In genomic region chr5:116574682-116575634, GRCh38 we compare ENCODE assay signal across 1 cellular context.
TF ChIP-seq lines count a peak whose summit lies in the region.

TSS of gene SEMA6A (minus strand) at chr5:116574823. CDS start at chr5:116504944, 69,879 bp downstream.

TF ChIP-seq in HEK293, 187 proteins besides CTCF, POLR2A, EP300 and RAD21 (continued from another document and continues in another):
- TF ChIP-seq ZNF639 (tag by site-specific recombination; IDR thresholded peaks at IDR 0.05) (peak; percentile 94), ZNF571 (tag by site-specific recombination; IDR thresholded peaks at IDR 0.05) (no peak), PRDM4 (tag by site-specific recombination; IDR thresholded peaks at IDR 0.05) (peak; percentile 84), ZNF600 (tag by site-specific recombination; IDR thresholded peaks at IDR 0.05) (peak; percentile 95), ZNF292 (tag by site-specific recombination; IDR thresholded peaks at IDR 0.05; ENCODE audit: borderline replicate concordance, low read depth) (no peak), ZNF404 (tag by site-specific recombination; IDR thresholded peaks at IDR 0.05) (no peak), ZNF664 (tag by site-specific recombination; IDR thresholded peaks at IDR 0.05) (peak; percentile 68; the same call in 1 of the 2 replicates), ZNF510 (tag by site-specific recombination; IDR thresholded peaks at IDR 0.05; ENCODE audit: insufficient replicate concordance) (no peak), ZBTB21 (tag by site-specific recombination; IDR thresholded peaks at IDR 0.05) (no peak; the same call in 1 of the 2 replicates), ZNF214 (tag by site-specific recombination; IDR thresholded peaks at IDR 0.05; ENCODE audit: borderline replicate concordance) (no peak), ZNF529 (tag by site-specific recombination; IDR thresholded peaks at IDR 0.05; ENCODE audit: insufficient replicate concordance) (no peak), ZNF23 (tag by site-specific recombination; IDR thresholded peaks at IDR 0.05; ENCODE audit: borderline replicate concordance) (no peak), ZNF394 (tag by site-specific recombination; IDR thresholded peaks at IDR 0.05; ENCODE audit: borderline replicate concordance) (peak; percentile 87), ZNF791 (tag by site-specific recombination; IDR thresholded peaks at IDR 0.05) (no peak), ZNF621 (tag by site-specific recombination; IDR thresholded peaks at IDR 0.05) (no peak), ZNF521 (tag by site-specific recombination; IDR thresholded peaks at IDR 0.05) (no peak), ZNF843 (tag by site-specific recombination; IDR thresholded peaks at IDR 0.05) (peak; percentile 87; the same call in 1 of the 2 replicates), ZSCAN23 (tag by site-specific recombination; IDR thresholded peaks at IDR 0.05) (peak; percentile 96), IKZF3 (tag by site-specific recombination; IDR thresholded peaks at IDR 0.05) (peak; percentile 93), ZNF514 (tag by site-specific recombination; IDR thresholded peaks at IDR 0.05) (no peak), ZNF549 (tag by site-specific recombination; IDR thresholded peaks at IDR 0.05) (no peak), ZNF580 (tag by site-specific recombination; IDR thresholded peaks at IDR 0.05) (peak; percentile 96), ZNF157 (tag by site-specific recombination; IDR thresholded peaks at IDR 0.05) (no peak), ZNF398 (tag by site-specific recombination; IDR thresholded peaks at IDR 0.05) (peak; percentile 76), ZNF335 (tag by site-specific recombination; conservative IDR thresholded peaks at IDR 0.05) (peak; percentile 88), ZNF701 (tag by site-specific recombination; IDR thresholded peaks at IDR 0.05) (no peak), ZNF155 (tag by site-specific recombination; IDR thresholded peaks at IDR 0.05) (no peak), SP3 (tag by site-specific recombination; IDR thresholded peaks at IDR 0.05) (peak; percentile 95), ZNF121 (tag by site-specific recombination; IDR thresholded peaks at IDR 0.05) (peak; percentile 61; the same call in 1 of the 2 replicates), ZNF184 (tag by site-specific recombination; IDR thresholded peaks at IDR 0.05) (peak; percentile 81), ZNF24 (tag by site-specific recombination; IDR thresholded peaks at IDR 0.05) (peak; percentile 98), WT1 (tag by site-specific recombination; IDR thresholded peaks at IDR 0.05) (peak; percentile 80), ZNF16 (tag by site-specific recombination; IDR thresholded peaks at IDR 0.05; ENCODE audit: low read depth) (no peak), SP2 (tag by site-specific recombination; IDR thresholded peaks at IDR 0.05) (peak; percentile 61), BCL6B (tag by site-specific recombination; IDR thresholded peaks at IDR 0.05) (no peak), ZNF18 (tag by site-specific recombination; IDR thresholded peaks at IDR 0.05) (peak; percentile 86), ZNF837 (tag by site-specific recombination; IDR thresholded peaks at IDR 0.05) (peak; percentile 78; the same call in 1 of the 2 replicates), HOXA7 (CRISPR knock-in tag; IDR thresholded peaks at IDR 0.05; ENCODE audit: borderline replicate concordance) (no peak), ZNF548 (tag by site-specific recombination; IDR thresholded peaks at IDR 0.05) (no peak; the same call in 1 of the 2 replicates), EGR2 (tag by site-specific recombination; IDR thresholded peaks at IDR 0.05; ENCODE audit: low read depth) (peak; percentile 96; the same call in 1 of the 2 replicates), KLF8 (tag by site-specific recombination; IDR thresholded peaks at IDR 0.05) (peak; percentile 98), ZNF558 (tag by site-specific recombination; IDR thresholded peaks at IDR 0.05) (peak; percentile 74; the same call in 1 of the 2 replicates), YY1 (tag by site-specific recombination; IDR thresholded peaks at IDR 0.05) (peak; percentile 69; the same call in 1 of the 2 replicates), ZSCAN30 (tag by site-specific recombination; IDR thresholded peaks at IDR 0.05) (peak; percentile 99)
- TF ChIP-seq, protein P1, sequence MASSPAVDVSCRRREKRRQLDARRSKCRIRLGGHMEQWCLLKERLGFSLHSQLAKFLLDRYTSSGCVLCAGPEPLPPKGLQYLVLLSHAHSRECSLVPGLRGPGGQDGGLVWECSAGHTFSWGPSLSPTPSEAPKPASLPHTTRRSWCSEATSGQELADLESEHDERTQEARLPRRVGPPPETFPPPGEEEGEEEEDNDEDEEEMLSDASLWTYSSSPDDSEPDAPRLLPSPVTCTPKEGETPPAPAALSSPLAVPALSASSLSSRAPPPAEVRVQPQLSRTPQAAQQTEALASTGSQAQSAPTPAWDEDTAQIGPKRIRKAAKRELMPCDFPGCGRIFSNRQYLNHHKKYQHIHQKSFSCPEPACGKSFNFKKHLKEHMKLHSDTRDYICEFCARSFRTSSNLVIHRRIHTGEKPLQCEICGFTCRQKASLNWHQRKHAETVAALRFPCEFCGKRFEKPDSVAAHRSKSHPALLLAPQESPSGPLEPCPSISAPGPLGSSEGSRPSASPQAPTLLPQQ (tag by site-specific recombination; IDR thresholded peaks at IDR 0.05), result peak; percentile 99
- TF ChIP-seq, protein P2, sequence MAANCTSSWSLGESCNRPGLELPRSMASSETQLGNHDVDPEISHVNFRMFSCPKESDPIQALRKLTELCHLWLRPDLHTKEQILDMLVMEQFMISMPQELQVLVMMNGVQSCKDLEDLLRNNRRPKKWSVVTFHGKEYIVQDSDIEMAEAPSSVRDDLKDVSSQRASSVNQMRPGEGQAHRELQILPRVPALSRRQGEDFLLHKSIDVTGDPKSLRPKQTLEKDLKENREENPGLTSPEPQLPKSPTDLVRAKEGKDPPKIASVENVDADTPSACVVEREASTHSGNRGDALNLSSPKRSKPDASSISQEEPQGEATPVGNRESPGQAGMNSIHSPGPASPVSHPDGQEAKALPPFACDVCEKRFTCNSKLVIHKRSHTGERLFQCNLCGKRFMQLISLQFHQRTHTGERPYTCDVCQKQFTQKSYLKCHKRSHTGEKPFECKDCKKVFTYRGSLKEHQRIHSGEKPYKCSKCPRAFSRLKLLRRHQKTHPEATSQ (tag by site-specific recombination; IDR thresholded peaks at IDR 0.05), result peak; percentile 98
- TF ChIP-seq, protein P3, sequence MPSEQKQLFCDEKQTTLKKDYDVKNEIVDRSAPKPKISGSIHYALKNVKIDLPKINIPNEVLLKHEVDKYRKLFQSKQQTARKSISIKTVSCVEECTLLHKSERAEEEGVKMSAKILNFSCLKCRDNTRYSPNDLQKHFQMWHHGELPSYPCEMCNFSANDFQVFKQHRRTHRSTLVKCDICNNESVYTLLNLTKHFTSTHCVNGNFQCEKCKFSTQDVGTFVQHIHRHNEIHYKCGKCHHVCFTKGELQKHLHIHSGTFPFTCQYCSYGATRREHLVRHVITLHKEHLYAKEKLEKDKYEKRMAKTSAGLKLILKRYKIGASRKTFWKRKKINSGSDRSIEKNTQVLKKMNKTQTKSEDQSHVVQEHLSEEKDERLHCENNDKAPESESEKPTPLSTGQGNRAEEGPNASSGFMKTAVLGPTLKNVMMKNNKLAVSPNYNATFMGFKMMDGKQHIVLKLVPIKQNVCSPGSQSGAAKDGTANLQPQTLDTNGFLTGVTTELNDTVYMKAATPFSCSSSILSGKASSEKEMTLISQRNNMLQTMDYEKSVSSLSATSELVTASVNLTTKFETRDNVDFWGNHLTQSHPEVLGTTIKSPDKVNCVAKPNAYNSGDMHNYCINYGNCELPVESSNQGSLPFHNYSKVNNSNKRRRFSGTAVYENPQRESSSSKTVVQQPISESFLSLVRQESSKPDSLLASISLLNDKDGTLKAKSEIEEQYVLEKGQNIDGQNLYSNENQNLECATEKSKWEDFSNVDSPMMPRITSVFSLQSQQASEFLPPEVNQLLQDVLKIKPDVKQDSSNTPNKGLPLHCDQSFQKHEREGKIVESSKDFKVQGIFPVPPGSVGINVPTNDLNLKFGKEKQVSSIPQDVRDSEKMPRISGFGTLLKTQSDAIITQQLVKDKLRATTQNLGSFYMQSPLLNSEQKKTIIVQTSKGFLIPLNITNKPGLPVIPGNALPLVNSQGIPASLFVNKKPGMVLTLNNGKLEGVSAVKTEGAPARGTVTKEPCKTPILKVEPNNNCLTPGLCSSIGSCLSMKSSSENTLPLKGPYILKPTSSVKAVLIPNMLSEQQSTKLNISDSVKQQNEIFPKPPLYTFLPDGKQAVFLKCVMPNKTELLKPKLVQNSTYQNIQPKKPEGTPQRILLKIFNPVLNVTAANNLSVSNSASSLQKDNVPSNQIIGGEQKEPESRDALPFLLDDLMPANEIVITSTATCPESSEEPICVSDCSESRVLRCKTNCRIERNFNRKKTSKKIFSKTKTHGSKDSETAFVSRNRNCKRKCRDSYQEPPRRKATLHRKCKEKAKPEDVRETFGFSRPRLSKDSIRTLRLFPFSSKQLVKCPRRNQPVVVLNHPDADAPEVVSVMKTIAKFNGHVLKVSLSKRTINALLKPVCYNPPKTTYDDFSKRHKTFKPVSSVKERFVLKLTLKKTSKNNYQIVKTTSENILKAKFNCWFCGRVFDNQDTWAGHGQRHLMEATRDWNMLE (tag by site-specific recombination; conservative IDR thresholded peaks at IDR 0.05; ENCODE audit: low read depth), result no peak
- TF ChIP-seq, protein P4, sequence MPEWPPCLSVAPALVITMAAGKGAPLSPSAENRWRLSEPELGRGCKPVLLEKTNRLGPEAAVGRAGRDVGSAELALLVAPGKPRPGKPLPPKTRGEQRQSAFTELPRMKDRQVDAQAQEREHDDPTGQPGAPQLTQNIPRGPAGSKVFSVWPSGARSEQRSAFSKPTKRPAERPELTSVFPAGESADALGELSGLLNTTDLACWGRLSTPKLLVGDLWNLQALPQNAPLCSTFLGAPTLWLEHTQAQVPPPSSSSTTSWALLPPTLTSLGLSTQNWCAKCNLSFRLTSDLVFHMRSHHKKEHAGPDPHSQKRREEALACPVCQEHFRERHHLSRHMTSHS (tag by site-specific recombination; IDR thresholded peaks at IDR 0.05), result no peak
